In genomic region chr20:47558699-47559098, GRCh38 we compare ENCODE assay signal across 18 cellular contexts. TPM values are rescaled to one million over a fixed set of nuclear protein-coding genes. Genes with fewer than 3 reads are reported as not detected.
DNase-seq lines count a peak whose midpoint lies in the region; ATAC-seq and TF ChIP-seq lines count a peak whose summit lies in the region.
"Had no signal": no experiment of that assay in that cellular context is flagged by ENCODE, and none has a peak within 500 bp of the region (broad histone marks: within the 10 kb centered on the region; RNA-seq: fewer than 3 reads in every experiment).

No MANE protein-coding gene starts in this region.

- 93 to 100% methylated on average over 2 of the region's 2 CpGs for WGBS in endodermal cell (ENCODE audit: insufficient coverage in 1 of 2, insufficient read length in 1 of 2), 2 experiments
- 89 to 96% methylated on average over 2 of the region's 2 CpGs for WGBS in body of pancreas, 2 donors

- no peak overlapping the region for H2AFZ ChIP-seq in GM23338

- no peak for TF ChIP-seq POLR2A in body of pancreas (IDR thresholded peaks at IDR 0.05)

- no peak for ATAC-seq in CD4-positive, CD25-positive, alpha-beta regulatory T cell (ENCODE audit: low read depth in 2 of 2)
- ATAC-seq in GM23338 (no peak), GM21360 (IDR thresholded peaks at IDR 0.05; ENCODE audit: unreplicated experiment) (no peak), body of pancreas (no peak)
- ATAC-seq: stimulated activated naive CD8-positive, alpha-beta T cell treated with anti-CD3 and anti-CD28 coated beads, Interleukin-15, Interleukin-2, amounts not matched to agents 100 U/mL and 50 U/mL, for 24 hours had no signal

- peak overlapping the region in 2 of 4 donors; percentile 34 to 47 for H3K4me3 Mint-ChIP-seq in CD4-positive, CD25-positive, alpha-beta regulatory T cell
- H3K4me3 Mint-ChIP-seq in GM23338 (no peak overlapping the region), endodermal cell (no peak overlapping the region), osteocyte (ENCODE audit: unreplicated experiment) (no peak overlapping the region)

- TF ChIP-seq CTCF in GM23338 (conservative IDR thresholded peaks at IDR 0.05; ENCODE audit: low read depth in 2 of 2) (no peak), endodermal cell (conservative IDR thresholded peaks at IDR 0.05) (no peak), osteocyte (IDR thresholded peaks at IDR 0.05) (no peak), body of pancreas (IDR thresholded peaks at IDR 0.05) (no peak)

- no peak for DNase-seq in CD4-positive, CD25-positive, alpha-beta regulatory T cell
- DNase-seq in GM23338 (ENCODE audit: low spot score) (no peak), endodermal cell (no peak), osteocyte (ENCODE audit: extremely low spot score, unreplicated experiment) (no peak), NCI-H1105 treated with DMSO at 0.1 percent for 48 hours (lab: John Stamatoyannopoulos, UW) (no peak), NCI-H1694 (lab: John Stamatoyannopoulos, UW) (no peak), body of pancreas (no peak)
- DNase-seq: activated T-cell treated with anti-CD3 and anti-CD28 coated beads, Interleukin-2, amount 50 U/mL, for 48 hours; AML-193; DMS53; Kasumi-1; NCI-H2029; nucleus accumbens; stimulated activated naive CD8-positive, alpha-beta T cell treated with anti-CD3 and anti-CD28 coated beads, Interleukin-15, Interleukin-2, amounts not matched to agents 100 U/mL and 50 U/mL, for 24 hours had no signal

- intact Hi-C loops in body of pancreas (cut with DNase I), result no loop called here

- no peaks in the 10 kb centered on the region for H3K9me2 ChIP-seq in GM23338 (ENCODE audit: insufficient read depth)

- peaks cover 32 to 82% (median 65%) of the 10 kb centered on the region in 4 donors for H3K4me1 Mint-ChIP-seq in CD4-positive, CD25-positive, alpha-beta regulatory T cell
- H3K4me1 Mint-ChIP-seq in GM23338, result peaks cover 54% of the 10 kb centered on the region
- H3K4me1 Mint-ChIP-seq in endodermal cell, result peaks cover 35% of the 10 kb centered on the region
- H3K4me1 Mint-ChIP-seq in osteocyte (ENCODE audit: unreplicated experiment), result peaks cover 52% of the 10 kb centered on the region

- H3K27me3 ChIP-seq in CD4-positive, CD25-positive, alpha-beta regulatory T cell (ENCODE audit: control insufficient read depth, insufficient read depth, low read length), result no peaks in the 10 kb centered on the region
- H3K27me3 ChIP-seq in GM23338 (ENCODE audit: insufficient read depth) (no peaks in the 10 kb centered on the region), endodermal cell (ENCODE audit: control insufficient read depth, insufficient read depth, low read length, poor library complexity, severe bottlenecking) (no peaks in the 10 kb centered on the region), body of pancreas (no peaks in the 10 kb centered on the region)
- H3K27me3 ChIP-seq: ascending aorta had no signal

- H4K20me1 ChIP-seq in GM23338 (replicated peaks; ENCODE audit: insufficient read depth), result no peaks in the 10 kb centered on the region; the same call in 1 of the 2 replicates

- no peaks in the 10 kb centered on the region for H3K9me3 ChIP-seq in CD4-positive, CD25-positive, alpha-beta regulatory T cell (ENCODE audit: control insufficient read depth in 2 of 2, low read length in 2 of 2)
- H3K9me3 ChIP-seq in endodermal cell (ENCODE audit: control insufficient read depth, low read length) (no peaks in the 10 kb centered on the region), body of pancreas (no peaks in the 10 kb centered on the region)
- H3K9me3 ChIP-seq: ascending aorta had no signal

- peaks cover 0 to 1% (median 0%) of the 10 kb centered on the region in 7 donors for H3K9me3 Mint-ChIP-seq in CD4-positive, CD25-positive, alpha-beta regulatory T cell
- H3K9me3 Mint-ChIP-seq in GM23338, result no peaks in the 10 kb centered on the region; the same call in 2 of the 3 replicates
- H3K9me3 Mint-ChIP-seq in endodermal cell, result peaks cover 2% of the 10 kb centered on the region
- H3K9me3 Mint-ChIP-seq in osteocyte (ENCODE audit: unreplicated experiment), result peaks cover 3% of the 10 kb centered on the region

- H3K4me3 ChIP-seq in CD4-positive, CD25-positive, alpha-beta regulatory T cell (ENCODE audit: low read depth, low read length), result no peak overlapping the region
- H3K4me3 ChIP-seq in GM23338, result no peak overlapping the region
- H3K4me3 ChIP-seq in endodermal cell (ENCODE audit: low read length), result no peak overlapping the region
- no peak overlapping the region for H3K4me3 ChIP-seq in body of pancreas
- H3K4me3 ChIP-seq: ascending aorta, coronary artery, lung had no signal

- no peak overlapping the region for H3K27ac ChIP-seq in CD4-positive, CD25-positive, alpha-beta regulatory T cell (ENCODE audit: insufficient read depth, low read length, poor library complexity, severe bottlenecking)
- H3K27ac ChIP-seq in GM23338 (ENCODE audit: low read depth) (no peak overlapping the region; the same call in 1 of the 2 replicates), endodermal cell (ENCODE audit: low read depth, low read length) (peak overlapping the region; percentile 66), body of pancreas (no peak overlapping the region)

- H3K4me1 ChIP-seq in CD4-positive, CD25-positive, alpha-beta regulatory T cell (ENCODE audit: control insufficient read depth, insufficient read depth, low read length, poor library complexity, severe bottlenecking), result peaks cover 19% of the 10 kb centered on the region
- H3K4me1 ChIP-seq in GM23338 (ENCODE audit: insufficient read depth), result peaks cover 41% of the 10 kb centered on the region
- peaks cover 8% of the 10 kb centered on the region for H3K4me1 ChIP-seq in endodermal cell (ENCODE audit: control insufficient read depth, insufficient read depth, low read length)
- peaks cover 18% of the 10 kb centered on the region for H3K4me1 ChIP-seq in body of pancreas

- H3K36me3 ChIP-seq in CD4-positive, CD25-positive, alpha-beta regulatory T cell (ENCODE audit: control insufficient read depth, insufficient read depth, low read length), result peaks cover 4% of the 10 kb centered on the region
- H3K36me3 ChIP-seq in GM23338 (ENCODE audit: insufficient read depth), result no peaks in the 10 kb centered on the region
- H3K36me3 ChIP-seq in endodermal cell (ENCODE audit: control insufficient read depth, insufficient read depth, low read length), result peaks cover 5% of the 10 kb centered on the region
- no peaks in the 10 kb centered on the region for H3K36me3 ChIP-seq in body of pancreas (replicated peaks in 1 of 2; ENCODE audit: insufficient read depth in 1 of 2, low read depth in 2 of 2)
- H3K36me3 ChIP-seq: ascending aorta had no signal

- peaks cover 10% of the 10 kb centered on the region for H3K36me3 Mint-ChIP-seq in CD4-positive, CD25-positive, alpha-beta regulatory T cell
- H3K36me3 Mint-ChIP-seq in GM23338 (ENCODE audit: low read depth) (peaks cover 10% of the 10 kb centered on the region; the same call in 2 of the 3 replicates), endodermal cell (ENCODE audit: low read depth) (peaks cover 4% of the 10 kb centered on the region), osteocyte (ENCODE audit: unreplicated experiment) (peaks cover 3% of the 10 kb centered on the region)

- H3K4me2 ChIP-seq in GM23338, result peak overlapping the region; percentile 9; the same call in 1 of the 2 replicates

- H3K27ac Mint-ChIP-seq in CD4-positive, CD25-positive, alpha-beta regulatory T cell, result peak overlapping the region in 2 of 3 donors; percentile 4 to 83
- no peak overlapping the region; the same call in 1 of the 2 replicates for H3K27ac Mint-ChIP-seq in GM23338
- no peak overlapping the region for H3K27ac Mint-ChIP-seq in endodermal cell
- peak overlapping the region; percentile 67 for H3K27ac Mint-ChIP-seq in osteocyte (ENCODE audit: unreplicated experiment)

- H3K27me3 Mint-ChIP-seq in CD4-positive, CD25-positive, alpha-beta regulatory T cell, result no peaks in the 10 kb centered on the region
- H3K27me3 Mint-ChIP-seq in GM23338 (ENCODE audit: insufficient read depth, low read depth, poor library complexity) (peaks cover 8% of the 10 kb centered on the region), endodermal cell (ENCODE audit: insufficient read depth) (no peaks in the 10 kb centered on the region), osteocyte (ENCODE audit: unreplicated experiment) (no peaks in the 10 kb centered on the region)

- no peak overlapping the region for H3K9ac ChIP-seq in endodermal cell (ENCODE audit: extremely low read depth, low read length, poor library complexity, severe bottlenecking)

- no peaks in the 10 kb centered on the region for H3F3A ChIP-seq in GM23338 (replicated peaks; ENCODE audit: low read depth)

- H3K79me2 ChIP-seq in GM23338 (replicated peaks; ENCODE audit: insufficient read depth), result peaks cover 90% of the 10 kb centered on the region

TF ChIP-seq in GM23338, 12 proteins besides CTCF, POLR2A, EP300 and RAD21 (continues in another document):
- TF ChIP-seq, protein P1, sequence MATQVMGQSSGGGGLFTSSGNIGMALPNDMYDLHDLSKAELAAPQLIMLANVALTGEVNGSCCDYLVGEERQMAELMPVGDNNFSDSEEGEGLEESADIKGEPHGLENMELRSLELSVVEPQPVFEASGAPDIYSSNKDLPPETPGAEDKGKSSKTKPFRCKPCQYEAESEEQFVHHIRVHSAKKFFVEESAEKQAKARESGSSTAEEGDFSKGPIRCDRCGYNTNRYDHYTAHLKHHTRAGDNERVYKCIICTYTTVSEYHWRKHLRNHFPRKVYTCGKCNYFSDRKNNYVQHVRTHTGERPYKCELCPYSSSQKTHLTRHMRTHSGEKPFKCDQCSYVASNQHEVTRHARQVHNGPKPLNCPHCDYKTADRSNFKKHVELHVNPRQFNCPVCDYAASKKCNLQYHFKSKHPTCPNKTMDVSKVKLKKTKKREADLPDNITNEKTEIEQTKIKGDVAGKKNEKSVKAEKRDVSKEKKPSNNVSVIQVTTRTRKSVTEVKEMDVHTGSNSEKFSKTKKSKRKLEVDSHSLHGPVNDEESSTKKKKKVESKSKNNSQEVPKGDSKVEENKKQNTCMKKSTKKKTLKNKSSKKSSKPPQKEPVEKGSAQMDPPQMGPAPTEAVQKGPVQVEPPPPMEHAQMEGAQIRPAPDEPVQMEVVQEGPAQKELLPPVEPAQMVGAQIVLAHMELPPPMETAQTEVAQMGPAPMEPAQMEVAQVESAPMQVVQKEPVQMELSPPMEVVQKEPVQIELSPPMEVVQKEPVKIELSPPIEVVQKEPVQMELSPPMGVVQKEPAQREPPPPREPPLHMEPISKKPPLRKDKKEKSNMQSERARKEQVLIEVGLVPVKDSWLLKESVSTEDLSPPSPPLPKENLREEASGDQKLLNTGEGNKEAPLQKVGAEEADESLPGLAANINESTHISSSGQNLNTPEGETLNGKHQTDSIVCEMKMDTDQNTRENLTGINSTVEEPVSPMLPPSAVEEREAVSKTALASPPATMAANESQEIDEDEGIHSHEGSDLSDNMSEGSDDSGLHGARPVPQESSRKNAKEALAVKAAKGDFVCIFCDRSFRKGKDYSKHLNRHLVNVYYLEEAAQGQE (IDR thresholded peaks at IDR 0.05; ENCODE audit: unreplicated experiment), result no peak

RNA-seq across cellular contexts. Expression of gene NCOA3, which starts 57.0 kb away (rescaled TPM):
- total RNA-seq in CD4-positive, CD25-positive, alpha-beta regulatory T cell, result 86.6 TPM
- polyA plus RNA-seq in CD4-positive, CD25-positive, alpha-beta regulatory T cell, result 10 to 100 TPM; 21.4 to 32.3 (median 24.0) TPM
- total RNA-seq in GM23338 (2014; rRNA removed; shearing (Covaris generic)), result 20.6 and 25.8 TPM in 2 replicates
- polyA plus RNA-seq in GM23338 (2016; fragmentation: Nextera tagmentation; extraction: Ambion mirVana), result 6.6 and 6.7 TPM in 2 replicates
- total RNA-seq in endodermal cell (10 to 100 TPM; 38.6 TPM), osteocyte (75.9 and 77.5 TPM in 2 replicates), body of pancreas (10 to 100 TPM; 14.8 to 17.1 TPM)
- polyA plus RNA-seq in endodermal cell (2013, experiment 1 of 2), result 15.2 TPM
- polyA plus RNA-seq in endodermal cell (2013, experiment 2 of 2), result 14.4 TPM

Comparison
In these comparisons a context has a peak if more than half of its experiments do, and no peak if none do; other contexts are left out.
1. H3K27ac Mint-ChIP-seq: peak in CD4-positive, CD25-positive, alpha-beta regulatory T cell (2 of 3) and osteocyte (single experiment); none in GM23338 (single experiment) and endodermal cell (single experiment).